In genomic region chr19:43194397-43194796, GRCh38 we compare ENCODE assay signal across 23 cellular contexts. TPM values are rescaled to one million over a fixed set of nuclear protein-coding genes. Genes with fewer than 3 reads are reported as not detected.
"Had no signal": no experiment of that assay in that cellular context is flagged by ENCODE, and none has a peak within 500 bp of the region (broad histone marks: within the 10 kb centered on the region; RNA-seq: fewer than 3 reads in every experiment).

No MANE protein-coding gene starts in this region.

RNA-seq across cellular contexts. Expression of gene PSG5, which starts 8.1 kb away (rescaled TPM):
- total RNA-seq: naive thymus-derived CD8-positive, alpha-beta T cell; natural killer cell; natural killer cell treated with Interleukin-12 subunit alpha and Interleukin-12 subunit beta and Interleukin-15 and Interleukin-18, amount 100 ng/mL, for 72 hours; neural crest cell; occipital lobe; omental fat pad; osteocyte; ovary; posterior vena cava; progenitor cell of endocrine pancreas; prostate gland; psoas muscle; pulmonary artery endothelial cell; right atrium auricular region; right cardiac atrium; right lobe of liver; sciatic nerve; sigmoid colon; skeletal muscle tissue; smooth muscle cell; spleen had no signal
- polyA plus RNA-seq: naive thymus-derived CD8-positive, alpha-beta T cell; neural cell; ovary; psoas muscle; right cardiac atrium; sigmoid colon; small intestine; smooth muscle cell; spleen had no signal

RNA-seq across cellular contexts. Expression of gene PSG4, which starts 11.0 kb away (rescaled TPM):
- total RNA-seq: naive thymus-derived CD8-positive, alpha-beta T cell; natural killer cell; natural killer cell treated with Interleukin-12 subunit alpha and Interleukin-12 subunit beta and Interleukin-15 and Interleukin-18, amount 100 ng/mL, for 72 hours; neural crest cell; occipital lobe; omental fat pad; osteocyte; ovary; posterior vena cava; progenitor cell of endocrine pancreas; psoas muscle; pulmonary artery endothelial cell; right atrium auricular region; right cardiac atrium; right lobe of liver; sciatic nerve; sigmoid colon; skeletal muscle tissue; smooth muscle cell; spleen had no signal
- polyA plus RNA-seq: naive thymus-derived CD8-positive, alpha-beta T cell; neural cell; ovary; psoas muscle; right cardiac atrium; sigmoid colon; small intestine; smooth muscle cell; spleen had no signal
